In genomic region chr16:23837553-23838308, GRCh38 we compare ENCODE assay signal across 10 cellular contexts. TPM values are rescaled to one million over a fixed set of nuclear protein-coding genes. Genes with fewer than 3 reads are reported as not detected.
A peak's percentile ranks its signal among the peaks of the same experiment; 100 is the strongest.
DNase-seq lines count a peak whose midpoint lies in the region; ATAC-seq, FAIRE-seq and TF ChIP-seq lines count a peak whose summit lies in the region.
"Had no signal": no experiment of that assay in that cellular context is flagged by ENCODE, and none has a peak within 500 bp of the region (broad histone marks: within the 10 kb centered on the region; RNA-seq: fewer than 3 reads in every experiment).

No MANE protein-coding gene starts in this region.

- no peak overlapping the region for H3K9ac ChIP-seq in kidney (ENCODE audit: low read length in 2 of 2)

- H3K9me3 ChIP-seq in A673 (ENCODE audit: low read depth, low read length, poor library complexity, severe bottlenecking) = no peaks in the 10 kb centered on the region
- no peaks in the 10 kb centered on the region for H3K9me3 ChIP-seq in kidney (ENCODE audit: control insufficient read depth in 1 of 2, low read length in 2 of 2)
- H3K9me3 ChIP-seq in transverse colon = no peaks in the 10 kb centered on the region

- no peaks in the 10 kb centered on the region for H3K36me3 ChIP-seq in A673 (ENCODE audit: insufficient read depth, low read length, poor library complexity, severe bottlenecking)
- H3K36me3 ChIP-seq in kidney (ENCODE audit: control insufficient read depth in 1 of 2, insufficient read depth in 2 of 2, low read length in 2 of 2) = no peaks in the 10 kb centered on the region
- H3K36me3 ChIP-seq in transverse colon = no peaks in the 10 kb centered on the region

- no peak for TF ChIP-seq CTCF in A673 (conservative IDR thresholded peaks at IDR 0.05; ENCODE audit: low read depth, low read length)
- no peak for TF ChIP-seq CTCF in GM13977 (IDR thresholded peaks at IDR 0.05; ENCODE audit: extremely low read depth, insufficient read depth, missing control alignments)
- no peak for TF ChIP-seq CTCF in kidney (IDR thresholded peaks at IDR 0.05; ENCODE audit: borderline replicate concordance, extremely low read depth, insufficient read depth)
- no peak for TF ChIP-seq CTCF in transverse colon (IDR thresholded peaks at IDR 0.05)

- peaks cover 29% of the 10 kb centered on the region for H3K4me1 ChIP-seq in A673 (ENCODE audit: insufficient read depth, low read length, poor library complexity, severe bottlenecking)
- no peaks in the 10 kb centered on the region for H3K4me1 ChIP-seq in kidney (ENCODE audit: control insufficient read depth in 1 of 2, insufficient read depth in 1 of 2, low read depth in 1 of 2, low read length in 2 of 2)
- peaks cover 0 to 23% (median 11%) of the 10 kb centered on the region in 4 donors for H3K4me1 ChIP-seq in transverse colon

- in situ Hi-C loops in GM13977 (cut with MboI; ENCODE audit: low pct_unique_long_range_greater_than_20kb, low sequenced_read_pairs, unreplicated experiment) = no loop called here
- in situ Hi-C loops in transverse colon (cut with MboI; ENCODE audit: low pct_ligation_motif_present in 1 of 4, low pct_unique_long_range_greater_than_20kb in 1 of 4, low sequenced_read_pairs in 3 of 4) = no loop called here

- H3K4me3 Mint-ChIP-seq in activated CD8-positive, alpha-beta T cell treated with anti-CD3 and anti-CD28 coated beads, Interleukin-2, amount 10 ng/mL, durations not matched to agents 7 days and 5 days = peak overlapping the region; percentile 98
- peak overlapping the region; percentile 98 for H3K4me3 Mint-ChIP-seq in memory B cell

- H3K27me3 ChIP-seq in A673 (replicated peaks; ENCODE audit: insufficient read depth, low read depth, low read length, poor library complexity) (no peaks in the 10 kb centered on the region), transverse colon (peaks cover 28% of the 10 kb centered on the region)

- H3K4me3 ChIP-seq in A673 (ENCODE audit: low read depth, low read length, poor library complexity, severe bottlenecking) (peak overlapping the region; percentile 87), kidney (ENCODE audit: low read length in 2 of 2) (no peak overlapping the region), transverse colon (peak overlapping the region in 2 of 4 donors; percentile 62 to 63)

- DNase-seq in A673 (ENCODE audit: low spot score) (no peak), GM13977 (ENCODE audit: low spot score) (peak; percentile 53), memory B cell (ENCODE audit: low spot score in 2 of 2) (no peak), NCI-H1417 treated with DMSO at 0.1 percent for 48 hours (lab: John Stamatoyannopoulos, UW) (no peak), kidney (no peak), transverse colon (no peak), Ammon's horn (ENCODE audit: low spot score) (no peak)
- DNase-seq in activated CD8-positive, alpha-beta T cell treated with anti-CD3 and anti-CD28 coated beads, Interleukin-2, amount 10 ng/mL, durations not matched to agents 7 days and 5 days = no peak
- DNase-seq: NCI-H1436 had no signal

- TF ChIP-seq POLR2A in transverse colon (IDR thresholded peaks at IDR 0.05) = no peak

- no peak for FAIRE-seq in kidney (lab: Jason Lieb, UNC)

- TF ChIP-seq EP300 in transverse colon (IDR thresholded peaks at IDR 0.05; ENCODE audit: low read depth) = no peak

- H3K27me3 Mint-ChIP-seq in activated CD8-positive, alpha-beta T cell treated with anti-CD3 and anti-CD28 coated beads, Interleukin-2, amount 10 ng/mL, durations not matched to agents 7 days and 5 days (ENCODE audit: low read depth) = no peaks in the 10 kb centered on the region
- H3K27me3 Mint-ChIP-seq in memory B cell = no peaks in the 10 kb centered on the region

- H3K36me3 Mint-ChIP-seq in activated CD8-positive, alpha-beta T cell treated with anti-CD3 and anti-CD28 coated beads, Interleukin-2, amount 10 ng/mL, durations not matched to agents 7 days and 5 days (ENCODE audit: low read depth) = peaks cover 43% of the 10 kb centered on the region
- H3K36me3 Mint-ChIP-seq in memory B cell = peaks cover 24% of the 10 kb centered on the region

- POLR2A ChIA-PET in A673 (lab: Charles Lee; ENCODE audit: low non-redundant PET) = interaction anchor here (0.6 kb wide), 1 partner anchor 32 kb away, joined by 10 read pairs; no protein-coding TSS in a partner anchor
- POLR2A ChIA-PET in activated CD8-positive, alpha-beta T cell treated with anti-CD3 and anti-CD28 coated beads, Interleukin-2, amount 10 ng/mL, durations not matched to agents 7 days and 5 days (lab: Charles Lee) = no interaction called here

- CTCF ChIA-PET in A673 (lab: Charles Lee) = interaction anchor here (0.7 kb wide), 1 partner anchor 21 kb away, joined by 3 read pairs; no protein-coding TSS in a partner anchor
- CTCF ChIA-PET in activated CD8-positive, alpha-beta T cell treated with anti-CD3 and anti-CD28 coated beads, Interleukin-2, amount 10 ng/mL, durations not matched to agents 7 days and 5 days (lab: Charles Lee) = interaction anchor here (0.6 to 5.2 kb wide), 11 partner anchors 9 to 174 kb away, joined by 3 to 29 read pairs (median 3); no protein-coding TSS in a partner anchor

- peaks cover 4% of the 10 kb centered on the region for H3K9me3 Mint-ChIP-seq in activated CD8-positive, alpha-beta T cell treated with anti-CD3 and anti-CD28 coated beads, Interleukin-2, amount 10 ng/mL, durations not matched to agents 7 days and 5 days (ENCODE audit: insufficient read depth)
- no peaks in the 10 kb centered on the region for H3K9me3 Mint-ChIP-seq in memory B cell

- H3K27ac ChIP-seq in A673 (ENCODE audit: low read depth, low read length, poor library complexity, severe bottlenecking) = peak overlapping the region; percentile 68
- H3K27ac ChIP-seq in kidney (ENCODE audit: low read depth in 2 of 2, low read length in 2 of 2) = no peak overlapping the region
- H3K27ac ChIP-seq in transverse colon = peak overlapping the region in 2 of 4 donors; percentile 53 to 58
- H3K27ac ChIP-seq: epithelial cell of prostate had no signal

- no TSS peak for BruUV-seq in A673 (replicated peaks; lab: Mats Ljungman, UMichigan)

- WGBS in transverse colon (ENCODE audit: low coverage in 1 of 2), 2 donors = 48 to 60% methylated on average over 1 to 16 of the region's 16 CpGs

- intact Hi-C loops in A673 (cut with micrococcal nuclease; ENCODE audit: unreplicated experiment) = loop anchor here (1.0 kb wide), 1 partner anchor 64 kb away; no protein-coding TSS in a partner anchor
- intact Hi-C loops in kidney (cut with DNase I) = no loop called here
- intact Hi-C loops in transverse colon (cut with DNase I; ENCODE audit: low total_unique reads) = loop anchor here (10.0 kb wide), 2 partner anchors 77 to 107 kb away; no protein-coding TSS in a partner anchor

- ATAC-seq in activated CD8-positive, alpha-beta T cell treated with anti-CD3 and anti-CD28 coated beads, Interleukin-2, amount 10 ng/mL, durations not matched to agents 7 days and 5 days = no peak
- ATAC-seq in memory B cell (ENCODE audit: low read depth) = no peak

- H3K4me1 Mint-ChIP-seq in activated CD8-positive, alpha-beta T cell treated with anti-CD3 and anti-CD28 coated beads, Interleukin-2, amount 10 ng/mL, durations not matched to agents 7 days and 5 days (ENCODE audit: low read depth) = peaks cover 72% of the 10 kb centered on the region
- peaks cover 41% of the 10 kb centered on the region for H3K4me1 Mint-ChIP-seq in memory B cell

- peak overlapping the region; percentile 90 for H3K27ac Mint-ChIP-seq in activated CD8-positive, alpha-beta T cell treated with anti-CD3 and anti-CD28 coated beads, Interleukin-2, amount 10 ng/mL, durations not matched to agents 7 days and 5 days
- H3K27ac Mint-ChIP-seq in memory B cell = peak overlapping the region; percentile 78

RNA-seq across cellular contexts. Expression of gene PRKCB, which starts 1.9 kb away (rescaled TPM):
- total RNA-seq in A673 (2021) = 158 and 171 TPM in 2 replicates
- 100 to 1,000 TPM; 101 to 105 TPM for total RNA-seq in activated CD8-positive, alpha-beta T cell treated with anti-CD3 and anti-CD28 coated beads, Interleukin-2, amount 10 ng/mL, durations not matched to agents 7 days and 5 days
- 17.8 TPM for total RNA-seq in kidney
- polyA plus RNA-seq in kidney (ENCODE audit: insufficient read depth, low read depth, low replicate concordance) = 0.62 TPM
- 10 to 100 TPM in 2 of 4 donors, 1 to 10 TPM in 2; 9.0 to 28.3 (median 15.2) TPM for total RNA-seq in transverse colon
